ENCODE assay signal across 28 cellular contexts in genomic region chr6:102520981-102521380, GRCh38.
"Had no signal": no experiment of that assay in that cellular context is flagged by ENCODE, and none has a peak within 500 bp of the region (broad histone marks: within the 10 kb centered on the region; RNA-seq: fewer than 3 reads in every experiment).

No MANE protein-coding gene starts in this region.

- DNase-seq: activated CD4-positive, alpha-beta T cell treated with anti-CD3 and anti-CD28 coated beads for 48 hours; activated CD4-positive, alpha-beta T cell treated with anti-CD3 and anti-CD28 coated beads, Interleukin-2, amount 50 U/mL, for 48 hours; activated CD8-positive, alpha-beta memory T cell treated with anti-CD3 and anti-CD28 coated beads for 24 hours; activated effector memory CD4-positive, alpha-beta T cell treated with anti-CD3 and anti-CD28 coated beads, Interleukin-2, amount 50 U/mL, for 16 hours; activated naive CD4-positive, alpha-beta T cell treated with anti-CD3 and anti-CD28 coated beads for 36 hours; activated naive CD8-positive, alpha-beta T cell treated with anti-CD3 and anti-CD28 coated beads for 36 hours; activated T-cell treated with anti-CD3 and anti-CD28 coated beads, Interleukin-2, amount 50 U/mL, for 1 hour; amniotic stem cell; effector memory CD8-positive, alpha-beta T cell; erythroblast; left cardiac atrium; left ventricle myocardium superior; mucosa of descending colon; posterior cingulate gyrus; right cardiac atrium; spleen; stimulated activated naive CD4-positive, alpha-beta T cell; T-helper 9 cell; testis; transverse colon had no signal

- H3K4me3 ChIP-seq: dorsolateral prefrontal cortex, gastroesophageal sphincter, hepatocyte, mucosa of descending colon, spleen, testis, transverse colon had no signal

- ATAC-seq: effector memory CD8-positive, alpha-beta T cell; gastroesophageal sphincter; left cardiac atrium; left ventricle myocardium superior; mucosa of descending colon; natural killer cell treated with Interleukin-12 subunit alpha and Interleukin-12 subunit beta and Interleukin-15 and Interleukin-18, amount 100 ng/mL, for 72 hours; right cardiac atrium had no signal

- H2AFZ ChIP-seq: hepatocyte had no signal

- H3K36me3 ChIP-seq: gastroesophageal sphincter, spleen, transverse colon had no signal

- FAIRE-seq: keratinocyte, TTC549, urothelium cell line had no signal

- H3K79me2 ChIP-seq: hepatocyte had no signal

- H3K4me1 ChIP-seq: gastroesophageal sphincter, spleen, testis, transverse colon had no signal

- H3K27me3 ChIP-seq: dorsolateral prefrontal cortex, gastroesophageal sphincter, hepatocyte, spleen, testis, transverse colon had no signal

- H3K27ac ChIP-seq: gastroesophageal sphincter, hepatocyte, spleen, testis, transverse colon, VCaP had no signal

- H3K9me3 ChIP-seq: gastroesophageal sphincter, mucosa of descending colon, spleen, testis, transverse colon had no signal

- H3K4me2 ChIP-seq: hepatocyte had no signal
